12 cellular contexts compared by ENCODE assay signal in genomic region chr2:206361407-206362045, GRCh38.
DNase-seq lines count a peak whose midpoint lies in the region; ATAC-seq lines count a peak whose summit lies in the region.
"Had no signal": no experiment of that assay in that cellular context is flagged by ENCODE, and none has a peak within 500 bp of the region (broad histone marks: within the 10 kb centered on the region; RNA-seq: fewer than 3 reads in every experiment).

No MANE protein-coding gene starts in this region.

- H3K27ac Mint-ChIP-seq in activated T-helper 2 cell treated with anti-CD3 and anti-CD28 coated beads, Interferon-gamma antibody, Interleukin-2, Interleukin-4, amounts not matched to agents 10 μg/mL and 5 μg/mL and 100 μg/mL, durations not matched to agents 14 hours and 24 hours and 36 hours = peak overlapping the region; percentile 34

- DNase-seq in activated T-helper 2 cell treated with anti-CD3 and anti-CD28 coated beads, Interferon-gamma antibody, Interleukin-2, Interleukin-4, amounts not matched to agents 10 μg/mL and 5 μg/mL and 100 μg/mL, durations not matched to agents 14 hours and 24 hours and 36 hours (ENCODE audit: low spot score) = peak; percentile 12
- DNase-seq in NCI-H446 (lab: John Stamatoyannopoulos, UW) (no peak), GM19240 (ENCODE audit: insufficient read length, low spot score) (no peak)
- DNase-seq: activated naive CD4-positive, alpha-beta T cell; NCI-H2171; Peyer's patch; thyroid gland had no signal

- peaks cover 12% of the 10 kb centered on the region for H3K4me1 Mint-ChIP-seq in activated T-helper 2 cell treated with anti-CD3 and anti-CD28 coated beads, Interferon-gamma antibody, Interleukin-2, Interleukin-4, amounts not matched to agents 10 μg/mL and 5 μg/mL and 100 μg/mL, durations not matched to agents 14 hours and 24 hours and 36 hours (ENCODE audit: low read depth)

- H3K36me3 Mint-ChIP-seq in activated T-helper 2 cell treated with anti-CD3 and anti-CD28 coated beads, Interferon-gamma antibody, Interleukin-2, Interleukin-4, amounts not matched to agents 10 μg/mL and 5 μg/mL and 100 μg/mL, durations not matched to agents 14 hours and 24 hours and 36 hours (ENCODE audit: low read depth) = no peaks in the 10 kb centered on the region

- H3K27me3 Mint-ChIP-seq in activated T-helper 2 cell treated with anti-CD3 and anti-CD28 coated beads, Interferon-gamma antibody, Interleukin-2, Interleukin-4, amounts not matched to agents 10 μg/mL and 5 μg/mL and 100 μg/mL, durations not matched to agents 14 hours and 24 hours and 36 hours (ENCODE audit: low read depth) = peaks cover 6% of the 10 kb centered on the region

- intact Hi-C loops in activated T-helper 2 cell treated with anti-CD3 and anti-CD28 coated beads, Interferon-gamma antibody, Interleukin-2, Interleukin-4, amounts not matched to agents 10 μg/mL and 5 μg/mL and 100 μg/mL, durations not matched to agents 14 hours and 24 hours and 36 hours (cut with micrococcal nuclease) = loop anchor here (5.0 to 10.0 kb wide), 3 partner anchors 81 to 327 kb away; partner anchors contain the start of gene ADAM23

- peaks cover 8% of the 10 kb centered on the region for H3K9me3 Mint-ChIP-seq in activated T-helper 2 cell treated with anti-CD3 and anti-CD28 coated beads, Interferon-gamma antibody, Interleukin-2, Interleukin-4, amounts not matched to agents 10 μg/mL and 5 μg/mL and 100 μg/mL, durations not matched to agents 14 hours and 24 hours and 36 hours

- no peak overlapping the region for H3K4me3 Mint-ChIP-seq in activated T-helper 2 cell treated with anti-CD3 and anti-CD28 coated beads, Interferon-gamma antibody, Interleukin-2, Interleukin-4, amounts not matched to agents 10 μg/mL and 5 μg/mL and 100 μg/mL, durations not matched to agents 14 hours and 24 hours and 36 hours (ENCODE audit: low read depth)

- ATAC-seq in GM18519 (IDR thresholded peaks at IDR 0.05; ENCODE audit: low FRiP score, unreplicated experiment) = peak; percentile 94
- peak; percentile 84 for ATAC-seq in GM19463 (IDR thresholded peaks at IDR 0.05; ENCODE audit: unreplicated experiment)
- ATAC-seq in HG03103 (IDR thresholded peaks at IDR 0.05; ENCODE audit: low read depth, unreplicated experiment) = peak; percentile 91
- no peak for ATAC-seq in GM19324 (IDR thresholded peaks at IDR 0.05; ENCODE audit: low FRiP score, unreplicated experiment)
- ATAC-seq: gastroesophageal sphincter had no signal
